Comparison of ENCODE assay signal across 8 cellular contexts in the genomic region with DNA sequence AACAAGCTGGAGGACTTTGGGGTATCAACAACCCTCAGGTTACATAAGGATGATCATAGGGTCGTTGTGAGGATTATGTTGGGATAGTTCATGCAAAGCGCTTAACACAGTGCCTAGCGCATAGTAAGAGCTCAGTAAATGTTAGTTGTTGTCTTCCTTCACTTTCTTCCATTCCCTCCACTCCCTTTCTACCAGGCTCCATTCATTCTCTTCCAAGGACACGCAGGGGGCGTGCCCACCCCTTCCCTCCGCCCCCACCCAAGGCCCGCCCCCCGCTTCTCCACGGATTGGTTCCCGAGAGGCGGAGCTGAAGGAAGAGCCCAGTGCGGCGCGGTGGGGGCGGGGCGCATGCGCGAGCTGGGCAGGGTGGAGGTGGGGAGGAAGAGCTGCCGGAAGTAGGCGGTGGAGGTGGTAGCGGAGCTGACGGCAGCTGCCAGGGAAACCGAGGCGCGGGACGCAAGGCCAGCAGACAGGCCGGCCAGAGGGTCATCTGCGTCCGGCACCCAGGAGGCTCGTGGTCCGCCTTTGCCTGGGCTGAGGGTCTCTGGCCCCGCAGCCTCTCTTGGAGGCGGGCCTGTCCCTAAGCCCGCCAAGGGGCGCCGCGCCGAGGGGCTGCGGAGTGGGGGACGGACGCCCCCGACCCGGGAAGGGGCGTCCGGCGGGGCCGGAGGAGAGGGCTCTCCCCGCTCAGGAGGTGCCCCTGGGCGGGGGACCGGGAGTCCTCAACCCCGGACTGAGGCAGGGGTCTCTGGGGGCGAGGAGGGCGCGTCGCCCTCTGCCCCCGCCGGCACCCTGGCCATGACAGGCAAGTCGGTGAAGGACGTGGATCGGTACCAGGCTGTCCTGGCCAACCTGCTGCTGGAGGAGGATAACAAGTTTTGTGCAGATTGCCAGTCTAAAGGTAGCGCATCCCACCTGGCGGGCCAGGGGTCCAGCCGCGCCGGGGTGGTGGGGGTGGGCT. TPM values are rescaled to one million over a fixed set of nuclear protein-coding genes. Genes with fewer than 3 reads are reported as not detected.
A peak's percentile ranks its signal among the peaks of the same experiment; 100 is the strongest.
DNase-seq lines count a peak whose midpoint lies in the region; ATAC-seq, FAIRE-seq and TF ChIP-seq lines count a peak whose summit lies in the region.

Gene SMAP2 (plus strand): TSS at position 405 of the 961 bp plus-strand sequence. CDS start 394 bp downstream, at position 799.

- TF ChIP-seq POLR2A in IMR-90 (IDR thresholded peaks at IDR 0.05; ENCODE audit: low read depth, low read length) (peak; percentile 79), endothelial cell of umbilical vein (IDR thresholded peaks at IDR 0.05; ENCODE audit: low read depth, low read length) (no peak)

- H2BK5ac ChIP-seq in IMR-90 (ENCODE audit: low read depth, low read length, poor library complexity, severe bottlenecking): peak within 1 kb of the TSS; percentile 94

- peak within 1 kb of the TSS; percentile 43 for H3K27ac ChIP-seq in IMR-90 (ENCODE audit: insufficient read depth, low read length)
- peak within 1 kb of the TSS; percentile 80 for H3K27ac ChIP-seq in OCI-LY7 (ENCODE audit: low read depth, low read length, poor library complexity, severe bottlenecking)
- H3K27ac ChIP-seq in endothelial cell of umbilical vein (ENCODE audit: insufficient read depth, low read depth, low read length): no peak within 1 kb of the TSS

- H4K8ac ChIP-seq in IMR-90 (ENCODE audit: low read depth in 2 of 2, low read length in 2 of 2): peak within 1 kb of the TSS in 1 of 2 experiments; percentile 91; a peak in 2 of 4 replicates

- peak within 1 kb of the TSS; percentile 89 for H2BK120ac ChIP-seq in IMR-90 (ENCODE audit: low read depth, low read length)

- DNase-seq in D341Med (ENCODE audit: low spot score) (peak; percentile 99), IMR-90 (peak; percentile 92), OCI-LY7 (ENCODE audit: low spot score) (peak; percentile 96), activated T-cell treated with anti-CD3 and anti-CD28 coated beads for 1 hour (ENCODE audit: low read depth) (peak; percentile 92), endothelial cell of umbilical vein (ENCODE audit: low read depth, low spot score) (peak; percentile 96), midbrain (lab: John Stamatoyannopoulos, UW) (peak; percentile 97)
- peak; percentile 85 to 92 for DNase-seq in stimulated activated CD8-positive, alpha-beta memory T cell treated with anti-CD3 and anti-CD28 coated beads, Interleukin-2, amount 100 ng/mL, for 1 hour (ENCODE audit: low read depth in 2 of 2)

- peaks cover 50% of the 10 kb centered on the region for H3K79me2 ChIP-seq in OCI-LY7 (ENCODE audit: insufficient read depth, low read depth, low read length)
- peaks cover 6% of the 10 kb centered on the region for H3K79me2 ChIP-seq in endothelial cell of umbilical vein (ENCODE audit: control insufficient read depth, insufficient read depth, low read length)

- H3K23ac ChIP-seq in IMR-90 (ENCODE audit: low read depth, low read length): peak within 1 kb of the TSS; percentile 96

- peak within 1 kb of the TSS; percentile 62 for H4K91ac ChIP-seq in IMR-90 (ENCODE audit: insufficient read depth, low read depth, low read length)

- in situ Hi-C loops in IMR-90 (cut with MboI; ENCODE audit: low sequenced_read_pairs): no loop called here

- dilution Hi-C loops in IMR-90 (cut with HindIII; ENCODE audit: low sequenced_read_pairs, unreplicated experiment) (no loop called here), endothelial cell of umbilical vein (cut with MboI; ENCODE audit: extremely low pct_ligation_motif_present, low sequenced_read_pairs) (no loop called here)

- no peak for TF ChIP-seq RAD21 in IMR-90 (IDR thresholded peaks at IDR 0.05; ENCODE audit: low read length)

- peak within 1 kb of the TSS; percentile 9; the same call in 2 of the 3 replicates for H2BK15ac ChIP-seq in IMR-90 (ENCODE audit: low read depth, low read length)

- peak within 1 kb of the TSS; percentile 88 for H3K56ac ChIP-seq in IMR-90 (ENCODE audit: extremely low read depth, insufficient read depth, low read length)

- H3K36me3 ChIP-seq in IMR-90 (ENCODE audit: control insufficient read depth, insufficient read depth, low read length) (no peaks in the 10 kb centered on the region), OCI-LY7 (ENCODE audit: insufficient read depth, low read length) (peaks cover 22% of the 10 kb centered on the region), endothelial cell of umbilical vein (ENCODE audit: control insufficient read depth in 2 of 2, extremely low read depth in 1 of 2, insufficient read depth in 2 of 2, low read length in 2 of 2) (no peaks in the 10 kb centered on the region)

- H2AFZ ChIP-seq in IMR-90 (replicated peaks; ENCODE audit: low read length, poor library complexity) (peak within 1 kb of the TSS; percentile 98), OCI-LY7 (ENCODE audit: low read length) (peak within 1 kb of the TSS; percentile 61), endothelial cell of umbilical vein (ENCODE audit: low read depth, low read length) (peak within 1 kb of the TSS; percentile 100)

- peak; percentile 67 for FAIRE-seq in endothelial cell of umbilical vein (lab: Jason Lieb, UNC)

- ATAC-seq in GM21526 (IDR thresholded peaks at IDR 0.05; ENCODE audit: low FRiP score, unreplicated experiment) (peak; percentile 78), IMR-90 (ENCODE audit: low read depth) (peak; percentile 97)

- H3K9me3 ChIP-seq in IMR-90 (ENCODE audit: control insufficient read depth, insufficient read depth, low read length) (no peaks in the 10 kb centered on the region), OCI-LY7 (ENCODE audit: low read length) (no peaks in the 10 kb centered on the region), endothelial cell of umbilical vein (replicated peaks; ENCODE audit: control insufficient read depth, insufficient read depth, low read length) (no peaks in the 10 kb centered on the region)

- no peaks in the 10 kb centered on the region for H3K27me3 ChIP-seq in IMR-90 (ENCODE audit: control insufficient read depth, insufficient read depth, low read length)
- peaks cover 0 to 4% of the 10 kb centered on the region in 2 experiments for H3K27me3 ChIP-seq in endothelial cell of umbilical vein (ENCODE audit: control insufficient read depth in 2 of 2, insufficient read depth in 2 of 2, low read length in 2 of 2)

- H2BK20ac ChIP-seq in IMR-90 (ENCODE audit: low read depth, low read length): peak within 1 kb of the TSS; percentile 76; the same call in 1 of the 2 replicates

- H2AK9ac ChIP-seq in IMR-90 (replicated peaks; ENCODE audit: low read depth, low read length, poor library complexity): peak within 1 kb of the TSS; percentile 92

- peak within 1 kb of the TSS; percentile 55; the same call in 1 of the 2 replicates for H3K18ac ChIP-seq in IMR-90 (ENCODE audit: low read depth, low read length)

- H2AK5ac ChIP-seq in IMR-90 (ENCODE audit: low read depth, low read length): peak within 1 kb of the TSS; percentile 66; the same call in 1 of the 2 replicates

- H3K9me2 ChIP-seq in OCI-LY7 (ENCODE audit: insufficient read depth, low read length): no peaks in the 10 kb centered on the region

- peak within 1 kb of the TSS; percentile 77 for H3K9ac ChIP-seq in IMR-90 (ENCODE audit: low read depth, low read length)
- H3K9ac ChIP-seq in endothelial cell of umbilical vein (replicated peaks; ENCODE audit: extremely low read depth, insufficient read depth, low read length): peak within 1 kb of the TSS; percentile 69

- H4K20me1 ChIP-seq in IMR-90 (ENCODE audit: insufficient read depth, low read length): no peaks in the 10 kb centered on the region
- no peaks in the 10 kb centered on the region for H4K20me1 ChIP-seq in OCI-LY7 (ENCODE audit: insufficient read depth, low read length)
- H4K20me1 ChIP-seq in endothelial cell of umbilical vein (replicated peaks; ENCODE audit: control insufficient read depth, extremely low read depth, insufficient read depth, low read length): no peaks in the 10 kb centered on the region

- H4K5ac ChIP-seq in IMR-90 (ENCODE audit: low read depth, low read length): peak within 1 kb of the TSS; percentile 69; the same call in 1 of the 2 replicates

- CTCF ChIA-PET in IMR-90 (lab: Yijun Ruan, JAX): interaction anchor here (0.8 to 1.9 kb wide), 3 partner anchors 9 to 229 kb away, joined by 3 to 6 read pairs (median 3); no protein-coding TSS in a partner anchor
- CTCF ChIA-PET in OCI-LY7 (lab: Charles Lee; ENCODE audit: unreplicated experiment): interaction anchor here (0.6 to 1.5 kb wide), 5 partner anchors 10 to 35 kb away, joined by 3 to 13 read pairs (median 6); no protein-coding TSS in a partner anchor
- CTCF ChIA-PET in endothelial cell of umbilical vein (lab: Charles Lee): interaction anchor here (0.7 to 3.4 kb wide), 11 partner anchors 9 to 1214 kb away, joined by 3 to 24 read pairs (median 5); no protein-coding TSS in a partner anchor

- H3K4me1 ChIP-seq in IMR-90 (ENCODE audit: control insufficient read depth, insufficient read depth, low read length) (no peaks in the 10 kb centered on the region), OCI-LY7 (ENCODE audit: insufficient read depth, low read length, poor library complexity, severe bottlenecking) (peaks cover 49% of the 10 kb centered on the region), endothelial cell of umbilical vein (ENCODE audit: control insufficient read depth, extremely low read depth, insufficient read depth, low read length) (peaks cover 7% of the 10 kb centered on the region)

- BruUV-seq in IMR-90 (replicated peaks; lab: Mats Ljungman, UMichigan): no TSS peak
- BruUV-seq in OCI-LY7 (replicated peaks; lab: Mats Ljungman, UMichigan): no TSS peak
- no TSS peak for BruUV-seq in endothelial cell of umbilical vein (replicated peaks; lab: Mats Ljungman, UMichigan)

- TF ChIP-seq CTCF in IMR-90 (conservative IDR thresholded peaks at IDR 0.05; ENCODE audit: low read depth, low read length) (no peak), OCI-LY7 (conservative IDR thresholded peaks at IDR 0.05; ENCODE audit: low read length) (no peak), endothelial cell of umbilical vein (IDR thresholded peaks at IDR 0.05; ENCODE audit: extremely low read depth in 1 of 2, insufficient read depth in 1 of 2, low read depth in 1 of 2, low read length in 2 of 2) (no peak)

- H3K14ac ChIP-seq in IMR-90 (replicated peaks; ENCODE audit: low read depth, low read length): peak within 1 kb of the TSS; percentile 96

- H3K4me2 ChIP-seq in IMR-90 (ENCODE audit: low read depth, low read length): peak within 1 kb of the TSS; percentile 90
- H3K4me2 ChIP-seq in OCI-LY7 (ENCODE audit: low read length): peak within 1 kb of the TSS; percentile 77
- peak within 1 kb of the TSS; percentile 72 for H3K4me2 ChIP-seq in endothelial cell of umbilical vein (ENCODE audit: insufficient read depth, low read length)

- intact Hi-C loops in IMR-90 (cut with micrococcal nuclease) (no loop called here), OCI-LY7 (cut with micrococcal nuclease; ENCODE audit: unreplicated experiment) (no loop called here), endothelial cell of umbilical vein (cut with micrococcal nuclease) (loop anchor here (5.0 kb wide), 1 partner anchor 526 kb away; no protein-coding TSS in a partner anchor)

- 0% methylated on average over 19 of the region's 65 CpGs; no CpG with 5 or more reads in 1 of the 2 experiments for WGBS in IMR-90 (ENCODE audit: extremely low coverage in 2 of 2, insufficient read length in 1 of 2), 2 experiments

- peaks cover 0 to 32% of the 10 kb centered on the region in 2 experiments; a peak in 3 of 4 replicates for H3K79me1 ChIP-seq in IMR-90 (ENCODE audit: low read depth in 1 of 2, low read length in 2 of 2)

- H3K4me3 ChIP-seq in IMR-90 (ENCODE audit: insufficient read depth, low read depth, low read length) (peak within 1 kb of the TSS; percentile 82), OCI-LY7 (ENCODE audit: low read depth, low read length, poor library complexity, severe bottlenecking) (peak within 1 kb of the TSS; percentile 92), endothelial cell of umbilical vein (replicated peaks in 1 of 3; ENCODE audit: insufficient read depth in 1 of 3, low read depth in 1 of 3, low read length in 3 of 3) (peak within 1 kb of the TSS; percentile 69 to 90 (median 89))

- H3K9me1 ChIP-seq in IMR-90 (ENCODE audit: insufficient read depth, low read length) (peaks cover 5% of the 10 kb centered on the region; the same call in 1 of the 2 replicates), endothelial cell of umbilical vein (replicated peaks; ENCODE audit: control insufficient read depth, extremely low read depth, insufficient read depth, low read length) (no peaks in the 10 kb centered on the region)

- H3K4ac ChIP-seq in IMR-90 (ENCODE audit: low read depth, low read length): peak within 1 kb of the TSS; percentile 86

- POLR2A ChIA-PET in IMR-90 (lab: Charles Lee; ENCODE audit: unreplicated experiment) (no interaction called here), OCI-LY7 (lab: Charles Lee) (interaction anchor here (0.5 to 3.8 kb wide), 18 partner anchors 8 to 82 kb away, joined by 3 to 45 read pairs (median 3); no protein-coding TSS in a partner anchor), endothelial cell of umbilical vein (lab: Charles Lee) (interaction anchor here (0.6 kb wide), 1 partner anchor 35 kb away, joined by 3 read pairs; no protein-coding TSS in a partner anchor)

RNA-seq across cellular contexts. Expression of gene SMAP2, which starts in this region (rescaled TPM):
- total RNA-seq in IMR-90 (2012; rRNA removed): 30.1 and 33.6 TPM in 2 replicates
- polyA plus RNA-seq in IMR-90 (2012; rRNA removed): 29.1 and 31.0 TPM in 2 replicates
- polyA plus RNA-seq in IMR-90 (2012; cell fraction: cytosol; rRNA removed): 15.8 and 20.4 TPM in 2 replicates
- polyA plus RNA-seq in IMR-90 (2012; cell fraction: nucleus; rRNA removed; ENCODE audit: low replicate concordance): 20.5 and 30.1 TPM in 2 replicates
- 50.3 and 60.5 TPM in 2 replicates for total RNA-seq in OCI-LY7 (2014; rRNA removed; shearing (Covaris generic))
- 105 and 118 TPM in 2 replicates for total RNA-seq in OCI-LY7 (2022)
- total RNA-seq in endothelial cell of umbilical vein: 11.1 and 12.0 TPM in 2 replicates
- polyA plus RNA-seq in endothelial cell of umbilical vein: 7.4 and 8.0 TPM in 2 replicates
- polyA plus RNA-seq in endothelial cell of umbilical vein (2011; cell fraction: cytosol; rRNA removed): 6.1 and 7.5 TPM in 2 replicates
- 4.7 and 8.8 TPM in 2 replicates for polyA plus RNA-seq in endothelial cell of umbilical vein (2011; cell fraction: nucleus; rRNA removed)
- 10.0 and 11.8 TPM in 2 replicates for polyA plus RNA-seq in endothelial cell of umbilical vein (2012)
- 10.0 and 14.3 TPM in 2 replicates for polyA minus RNA-seq in endothelial cell of umbilical vein
- polyA minus RNA-seq in endothelial cell of umbilical vein (2011; cell fraction: cytosol; rRNA and poly(A)+ RNA removed): 5.3 TPM
- polyA minus RNA-seq in endothelial cell of umbilical vein (2011; cell fraction: nucleus; rRNA and poly(A)+ RNA removed): 2.3 and 3.5 TPM in 2 replicates
